9 cellular contexts compared by ENCODE assay signal in genomic region chr2:238097988-238098853, GRCh38. TPM values are rescaled to one million over a fixed set of nuclear protein-coding genes. Genes with fewer than 3 reads are reported as not detected.
A peak's percentile ranks its signal among the peaks of the same experiment; 100 is the strongest.
DNase-seq lines count a peak whose midpoint lies in the region; ATAC-seq and TF ChIP-seq lines count a peak whose summit lies in the region.
"Had no signal": no experiment of that assay in that cellular context is flagged by ENCODE, and none has a peak within 500 bp of the region (broad histone marks: within the 10 kb centered on the region; RNA-seq: fewer than 3 reads in every experiment).

No MANE protein-coding gene starts in this region.

- H3K4me1 ChIP-seq in A673 (ENCODE audit: insufficient read depth, low read length, poor library complexity, severe bottlenecking) (peaks cover 19% of the 10 kb centered on the region), OCI-LY3 (ENCODE audit: low read length) (peaks cover 12% of the 10 kb centered on the region), colonic mucosa (no peaks in the 10 kb centered on the region), mesendoderm (ENCODE audit: control insufficient read depth, low read depth, low read length) (no peaks in the 10 kb centered on the region)

- H2BK15ac ChIP-seq in mesendoderm (replicated peaks; ENCODE audit: low read depth) = no peak overlapping the region

- H3K27me3 Mint-ChIP-seq in T-helper 2 cell treated with Interferon-gamma antibody and Interleukin-4, amounts not matched to agents 5 μg/mL and 100 μg/mL, for 36 hours (ENCODE audit: low read depth) = no peaks in the 10 kb centered on the region

- H3K36me3 ChIP-seq in A673 (ENCODE audit: insufficient read depth, low read length, poor library complexity, severe bottlenecking) (peaks cover 4% of the 10 kb centered on the region), OCI-LY3 (replicated peaks; ENCODE audit: low read depth, low read length) (no peaks in the 10 kb centered on the region), colonic mucosa (no peaks in the 10 kb centered on the region), mesendoderm (ENCODE audit: control insufficient read depth, insufficient read depth, low read length) (no peaks in the 10 kb centered on the region)

- no peak overlapping the region for H4K8ac ChIP-seq in mesendoderm (ENCODE audit: low read depth, low read length)

- peaks cover 11% of the 10 kb centered on the region for H3K36me3 Mint-ChIP-seq in T-helper 2 cell treated with Interferon-gamma antibody and Interleukin-4, amounts not matched to agents 5 μg/mL and 100 μg/mL, for 36 hours (ENCODE audit: low read depth)

- H2BK5ac ChIP-seq in mesendoderm (ENCODE audit: low read length) = no peak overlapping the region

- peak overlapping the region; percentile 9; the same call in 1 of the 2 replicates for H3K9ac ChIP-seq in OCI-LY3 (ENCODE audit: low read length)
- peak overlapping the region; percentile 30 to 63 for H3K9ac ChIP-seq in colonic mucosa (ENCODE audit: low read depth in 2 of 2, low read length in 2 of 2)
- no peak overlapping the region for H3K9ac ChIP-seq in mesendoderm (ENCODE audit: low read length)

- H2BK120ac ChIP-seq in mesendoderm (ENCODE audit: low read depth, low read length) = no peak overlapping the region

- peak; percentile 79 for ATAC-seq in HG02642 (IDR thresholded peaks at IDR 0.05; ENCODE audit: poor library complexity, unreplicated experiment)

- H3K4me3 Mint-ChIP-seq in T-helper 2 cell treated with Interferon-gamma antibody and Interleukin-4, amounts not matched to agents 5 μg/mL and 100 μg/mL, for 36 hours = no peak overlapping the region

- CTCF ChIA-PET in A673 (lab: Charles Lee) = interaction anchor here (0.6 kb wide), 1 partner anchor 527 kb away, joined by 3 read pairs; no protein-coding TSS in a partner anchor

- H3K27ac ChIP-seq in A673 (ENCODE audit: low read depth, low read length, poor library complexity, severe bottlenecking) (peak overlapping the region; percentile 76), OCI-LY3 (ENCODE audit: low read length) (no peak overlapping the region), colonic mucosa (peak overlapping the region; percentile 69), mesendoderm (ENCODE audit: low read depth, low read length) (no peak overlapping the region)

- no peaks in the 10 kb centered on the region for H3K79me1 ChIP-seq in mesendoderm (ENCODE audit: low read length)

- no CpG with 5 or more reads among the region's 37 CpGs for WGBS in mesendoderm (ENCODE audit: extremely low coverage, insufficient coverage, low lambda C conversion rate)

- peak; percentile 30 for TF ChIP-seq POLR2A in GM10847 (IDR thresholded peaks at IDR 0.05; ENCODE audit: extremely low read depth, insufficient read length)

- H3K4ac ChIP-seq in mesendoderm (ENCODE audit: low read depth, low read length) = no peak overlapping the region

- no peak for TF ChIP-seq CTCF in A673 (conservative IDR thresholded peaks at IDR 0.05; ENCODE audit: low read depth, low read length)
- TF ChIP-seq CTCF in OCI-LY3 (IDR thresholded peaks at IDR 0.05; ENCODE audit: low read depth, low read length) = no peak
- TF ChIP-seq CTCF in colonic mucosa (IDR thresholded peaks at IDR 0.05) = no peak

- no peak overlapping the region for H3K4me3 ChIP-seq in A673 (ENCODE audit: low read depth, low read length, poor library complexity, severe bottlenecking)
- peak overlapping the region; percentile 52 for H3K4me3 ChIP-seq in OCI-LY3 (ENCODE audit: low read length)
- no peak overlapping the region for H3K4me3 ChIP-seq in colonic mucosa
- no peak overlapping the region for H3K4me3 ChIP-seq in mesendoderm (ENCODE audit: low read length)

- peak overlapping the region; percentile 62 for H3K4me2 ChIP-seq in OCI-LY3 (ENCODE audit: low read length)
- H3K4me2 ChIP-seq in mesendoderm (ENCODE audit: low read length) = no peak overlapping the region

- intact Hi-C loops in A673 (cut with micrococcal nuclease; ENCODE audit: unreplicated experiment) (no loop called here), colonic mucosa (cut with DNase I) (no loop called here)

- H2AK5ac ChIP-seq in mesendoderm (ENCODE audit: low read length) = no peak overlapping the region

- no peaks in the 10 kb centered on the region for H3K79me2 ChIP-seq in OCI-LY3 (ENCODE audit: low read length)
- no peaks in the 10 kb centered on the region for H3K79me2 ChIP-seq in mesendoderm (ENCODE audit: control insufficient read depth, insufficient read depth, low read length)

- no peaks in the 10 kb centered on the region for H3K9me3 Mint-ChIP-seq in T-helper 2 cell treated with Interferon-gamma antibody and Interleukin-4, amounts not matched to agents 5 μg/mL and 100 μg/mL, for 36 hours

- no peaks in the 10 kb centered on the region for H3K9me3 ChIP-seq in A673 (ENCODE audit: low read depth, low read length, poor library complexity, severe bottlenecking)
- no peaks in the 10 kb centered on the region for H3K9me3 ChIP-seq in OCI-LY3 (ENCODE audit: insufficient read depth, low read length)
- H3K9me3 ChIP-seq in colonic mucosa = no peaks in the 10 kb centered on the region

- H3K27me3 ChIP-seq in A673 (replicated peaks; ENCODE audit: insufficient read depth, low read depth, low read length, poor library complexity) = no peaks in the 10 kb centered on the region
- no peaks in the 10 kb centered on the region for H3K27me3 ChIP-seq in OCI-LY3 (ENCODE audit: low read depth, low read length)
- no peaks in the 10 kb centered on the region for H3K27me3 ChIP-seq in colonic mucosa
- H3K27me3 ChIP-seq in mesendoderm (ENCODE audit: insufficient read depth, low read length, poor library complexity) = no peaks in the 10 kb centered on the region

- H3K4me1 Mint-ChIP-seq in T-helper 2 cell treated with Interferon-gamma antibody and Interleukin-4, amounts not matched to agents 5 μg/mL and 100 μg/mL, for 36 hours (ENCODE audit: low read depth) = no peaks in the 10 kb centered on the region

- H4K20me1 ChIP-seq in OCI-LY3 (ENCODE audit: insufficient read depth, low read length) = no peaks in the 10 kb centered on the region

- no peak overlapping the region for H2AFZ ChIP-seq in OCI-LY3 (ENCODE audit: low read depth, low read length)

- DNase-seq in A673 (ENCODE audit: low spot score) = peak; percentile 86
- DNase-seq in colonic mucosa = peak; percentile 89
- DNase-seq in mesendoderm = peak; percentile 94
- DNase-seq in T-helper 2 cell treated with Interferon-gamma antibody and Interleukin-4, amounts not matched to agents 5 μg/mL and 100 μg/mL, for 36 hours (ENCODE audit: low spot score) = no peak
- DNase-seq in RPMI8226 = no peak

- POLR2A ChIA-PET in A673 (lab: Charles Lee; ENCODE audit: low non-redundant PET) = no interaction called here

- peak overlapping the region; percentile 25 for H3K56ac ChIP-seq in mesendoderm (ENCODE audit: low read length)

- no peak overlapping the region for H3K18ac ChIP-seq in mesendoderm (ENCODE audit: low read length)

- no peak overlapping the region for H3K23ac ChIP-seq in mesendoderm (ENCODE audit: low read length)

- H4K5ac ChIP-seq in mesendoderm (ENCODE audit: low read length) = no peak overlapping the region

- no TSS peak for BruUV-seq in A673 (replicated peaks; lab: Mats Ljungman, UMichigan)

- H3K27ac Mint-ChIP-seq in T-helper 2 cell treated with Interferon-gamma antibody and Interleukin-4, amounts not matched to agents 5 μg/mL and 100 μg/mL, for 36 hours = no peak overlapping the region

RNA-seq across cellular contexts. Expression of gene ESPNL, which starts 1.9 kb away (rescaled TPM):
- total RNA-seq in A673 (2021) (0.30 and 0.72 TPM in 2 replicates), colonic mucosa (under 1 TPM; 0.08 to 0.12 TPM)
- polyA plus RNA-seq in mesendoderm (2013, experiment 1 of 2) = 0.46 TPM
- polyA plus RNA-seq in mesendoderm (2013, experiment 2 of 2) = 0.50 TPM

RNA-seq across cellular contexts. Expression of gene SCLY, which starts 37.4 kb away (rescaled TPM):
- total RNA-seq in A673 (2021) (69.9 and 72.4 TPM in 2 replicates), colonic mucosa (10 to 100 TPM; 10.2 to 36.9 TPM)
- 35.0 TPM for polyA plus RNA-seq in mesendoderm (2013, experiment 1 of 2)
- 35.4 TPM for polyA plus RNA-seq in mesendoderm (2013, experiment 2 of 2)

RNA-seq across cellular contexts. Expression of gene KLHL30, which starts 40.2 kb away (rescaled TPM):
- total RNA-seq in A673 (2021) (0.09 TPM in 1 of 2 replicates, not detected in the other), colonic mucosa (under 1 TPM; 0.07 to 0.13 TPM)
- 0.03 TPM for polyA plus RNA-seq in mesendoderm (2013, experiment 1 of 2)
- polyA plus RNA-seq in mesendoderm (2013, experiment 2 of 2) = not detected
- total RNA-seq: temporal lobe had no signal

Comparison
In these comparisons a context has a peak if more than half of its experiments do, and no peak if none do; other contexts are left out.
1. DNase-seq: peak in A673 (single experiment), colonic mucosa (single experiment) and mesendoderm (single experiment); none in T-helper 2 cell treated with Interferon-gamma antibody and Interleukin-4, amounts not matched to agents 5 μg/mL and 100 μg/mL, for 36 hours (single experiment) and RPMI8226 (single experiment).
2. H3K27ac ChIP-seq: peak in A673 (single experiment) and colonic mucosa (single experiment); none in OCI-LY3 (single experiment) and mesendoderm (single experiment).